ENCODE assay signal across 11 cellular contexts in genomic region chr1:66444438-66445265, GRCh38.
DNase-seq lines count a peak whose midpoint lies in the region; ATAC-seq and TF ChIP-seq lines count a peak whose summit lies in the region.
"Had no signal": no experiment of that assay in that cellular context is flagged by ENCODE, and none has a peak within 500 bp of the region (broad histone marks: within the 10 kb centered on the region; RNA-seq: fewer than 3 reads in every experiment).

No MANE protein-coding gene starts in this region.

- H4K20me1 ChIP-seq in OCI-LY1 (ENCODE audit: insufficient read depth, low read length) = no peaks in the 10 kb centered on the region
- H4K20me1 ChIP-seq in mammary epithelial cell (ENCODE audit: insufficient read depth, low read length) = no peaks in the 10 kb centered on the region

- H3K4me3 ChIP-seq in OCI-LY1 (ENCODE audit: low read depth, low read length, poor library complexity, severe bottlenecking) = no peak overlapping the region
- no peak overlapping the region for H3K4me3 ChIP-seq in upper lobe of left lung
- no peak overlapping the region for H3K4me3 ChIP-seq in mammary epithelial cell (replicated peaks in 1 of 3; ENCODE audit: insufficient read depth in 1 of 3, low read depth in 2 of 3, low read length in 3 of 3)

- peak overlapping the region; percentile 9 for H3K27ac ChIP-seq in OCI-LY1 (ENCODE audit: low read depth, low read length, poor library complexity, severe bottlenecking)
- H3K27ac ChIP-seq in upper lobe of left lung = peak overlapping the region in 1 of 4 donors; percentile 57
- H3K27ac ChIP-seq in mammary epithelial cell (ENCODE audit: insufficient read depth, low read depth, low read length) = no peak overlapping the region

- peaks cover 8% of the 10 kb centered on the region for H3K27me3 Mint-ChIP-seq in stimulated activated naive CD8-positive, alpha-beta T cell treated with anti-CD3 and anti-CD28 coated beads, Interleukin-15, Interleukin-2, amounts not matched to agents 100 ng/mL and 50 ng/mL, for 24 hours
- H3K27me3 Mint-ChIP-seq in dendritic cell treated with granulocyte-macrophage colony-stimulating factor and Interleukin-4, amounts not matched to agents 40 ng/mL and 50 ng/mL, for 4 days = peaks cover 2% of the 10 kb centered on the region

- TF ChIP-seq EP300 in upper lobe of left lung (IDR thresholded peaks at IDR 0.05) = no peak

- H3K79me2 ChIP-seq in OCI-LY1 (ENCODE audit: insufficient read depth, low read length) (no peaks in the 10 kb centered on the region), mammary epithelial cell (ENCODE audit: insufficient read depth, low read length) (no peaks in the 10 kb centered on the region)

- H3K27ac Mint-ChIP-seq in stimulated activated naive CD8-positive, alpha-beta T cell treated with anti-CD3 and anti-CD28 coated beads, Interleukin-15, Interleukin-2, amounts not matched to agents 100 ng/mL and 50 ng/mL, for 24 hours = peak overlapping the region; percentile 97
- peak overlapping the region; percentile 32 for H3K27ac Mint-ChIP-seq in dendritic cell treated with granulocyte-macrophage colony-stimulating factor and Interleukin-4, amounts not matched to agents 40 ng/mL and 50 ng/mL, for 4 days

- H3K36me3 ChIP-seq in OCI-LY1 (ENCODE audit: insufficient read depth, low read length) (no peaks in the 10 kb centered on the region), upper lobe of left lung (no peaks in the 10 kb centered on the region), mammary epithelial cell (ENCODE audit: insufficient read depth, low read length) (no peaks in the 10 kb centered on the region)

- intact Hi-C loops in dendritic cell treated with granulocyte-macrophage colony-stimulating factor and Interleukin-4, amounts not matched to agents 40 ng/mL and 50 ng/mL, for 4 days (cut with micrococcal nuclease) = loop anchor here (5.0 kb wide), 1 partner anchor 283 kb away; no protein-coding TSS in a partner anchor
- intact Hi-C loops in mammary epithelial cell (cut with micrococcal nuclease) = loop anchor here (5.0 kb wide), 1 partner anchor 268 kb away; no protein-coding TSS in a partner anchor

- no peak for ATAC-seq in stimulated activated naive CD8-positive, alpha-beta T cell treated with anti-CD3 and anti-CD28 coated beads, Interleukin-15, Interleukin-2, amounts not matched to agents 100 U/mL and 50 U/mL, for 24 hours
- no peak for ATAC-seq in upper lobe of left lung (ENCODE audit: low FRiP score in 2 of 2)

- no TSS peak for BruUV-seq in mammary epithelial cell (replicated peaks; lab: Mats Ljungman, UMichigan)

- H3F3A ChIP-seq in OCI-LY1 (ENCODE audit: insufficient read depth, low read length) = no peaks in the 10 kb centered on the region

- H3K9me3 Mint-ChIP-seq in stimulated activated naive CD8-positive, alpha-beta T cell treated with anti-CD3 and anti-CD28 coated beads, Interleukin-15, Interleukin-2, amounts not matched to agents 100 ng/mL and 50 ng/mL, for 24 hours = no peaks in the 10 kb centered on the region
- no peaks in the 10 kb centered on the region for H3K9me3 Mint-ChIP-seq in dendritic cell treated with granulocyte-macrophage colony-stimulating factor and Interleukin-4, amounts not matched to agents 40 ng/mL and 50 ng/mL, for 4 days

- WGBS in upper lobe of left lung, 2 donors = 55% methylated on average over 3 of the region's 3 CpGs
- 67% methylated on average over 3 of the region's 3 CpGs for WGBS in mammary epithelial cell (ENCODE audit: low coverage, missing lambda C conversion rate)

- TF ChIP-seq CTCF in OCI-LY1 (IDR thresholded peaks at IDR 0.05; ENCODE audit: low read length) (no peak), upper lobe of left lung (IDR thresholded peaks at IDR 0.05) (no peak), mammary epithelial cell (conservative IDR thresholded peaks at IDR 0.05 in 1 of 2, IDR thresholded peaks at IDR 0.05 in 1 of 2; ENCODE audit: extremely low read depth in 1 of 2, insufficient read depth in 1 of 2, low read depth in 1 of 2, low read length in 2 of 2) (no peak)

- DNase-seq in stimulated activated naive CD8-positive, alpha-beta T cell treated with anti-CD3 and anti-CD28 coated beads, Interleukin-15, Interleukin-2, amounts not matched to agents 100 U/mL and 50 U/mL, for 24 hours = no peak
- DNase-seq in epidermal melanocyte (ENCODE audit: insufficient read length, low spot score) = no peak
- no peak for DNase-seq in upper lobe of left lung
- no peak for DNase-seq in mammary epithelial cell
- no peak for DNase-seq in NCI-H446 treated with DMSO at 0.1 percent for 48 hours (lab: John Stamatoyannopoulos, UW)
- DNase-seq: cortex of kidney, NCI-H1436 treated with DMSO at 0.1 percent for 48 hours, NCI-H510A treated with DMSO at 0.1 percent for 48 hours had no signal

- H3K4me1 ChIP-seq in OCI-LY1 (ENCODE audit: insufficient read depth, low read length, severe bottlenecking) (peaks cover 30% of the 10 kb centered on the region), upper lobe of left lung (peaks cover 5 to 17% (median 13%) of the 10 kb centered on the region in 4 donors), mammary epithelial cell (ENCODE audit: insufficient read depth, low read length) (no peaks in the 10 kb centered on the region)

- H3K27me3 ChIP-seq in OCI-LY1 (ENCODE audit: insufficient read depth, low read length) = no peaks in the 10 kb centered on the region
- H3K27me3 ChIP-seq in upper lobe of left lung = no peaks in the 10 kb centered on the region
- peaks cover 3% of the 10 kb centered on the region for H3K27me3 ChIP-seq in mammary epithelial cell (ENCODE audit: insufficient read depth, low read length)

- no peaks in the 10 kb centered on the region for H3K36me3 Mint-ChIP-seq in stimulated activated naive CD8-positive, alpha-beta T cell treated with anti-CD3 and anti-CD28 coated beads, Interleukin-15, Interleukin-2, amounts not matched to agents 100 ng/mL and 50 ng/mL, for 24 hours (ENCODE audit: low read depth)
- no peaks in the 10 kb centered on the region for H3K36me3 Mint-ChIP-seq in dendritic cell treated with granulocyte-macrophage colony-stimulating factor and Interleukin-4, amounts not matched to agents 40 ng/mL and 50 ng/mL, for 4 days (ENCODE audit: low read depth)

- H3K4me2 ChIP-seq in OCI-LY1 (ENCODE audit: low read length) (no peak overlapping the region; the same call in 1 of the 2 replicates), mammary epithelial cell (ENCODE audit: insufficient read depth, low read depth, low read length) (no peak overlapping the region)

- no peaks in the 10 kb centered on the region for H3K9me2 ChIP-seq in OCI-LY1 (ENCODE audit: low read depth, low read length)

- H3K9me3 ChIP-seq in OCI-LY1 (ENCODE audit: low read length) (no peaks in the 10 kb centered on the region), upper lobe of left lung (no peaks in the 10 kb centered on the region), mammary epithelial cell (replicated peaks; ENCODE audit: insufficient read depth, low read length) (no peaks in the 10 kb centered on the region)

- CTCF ChIA-PET in mammary epithelial cell (lab: Charles Lee; ENCODE audit: low non-redundant PET) = interaction anchor here (0.6 kb wide), 1 partner anchor 59 kb away, joined by 3 read pairs; no protein-coding TSS in a partner anchor

- peak overlapping the region; percentile 76 for H3K4me3 Mint-ChIP-seq in stimulated activated naive CD8-positive, alpha-beta T cell treated with anti-CD3 and anti-CD28 coated beads, Interleukin-15, Interleukin-2, amounts not matched to agents 100 ng/mL and 50 ng/mL, for 24 hours
- H3K4me3 Mint-ChIP-seq in dendritic cell treated with granulocyte-macrophage colony-stimulating factor and Interleukin-4, amounts not matched to agents 40 ng/mL and 50 ng/mL, for 4 days = no peak overlapping the region

- dilution Hi-C loops in mammary epithelial cell (cut with HindIII; ENCODE audit: low sequenced_read_pairs) = no loop called here

- TF ChIP-seq POLR2A in upper lobe of left lung (IDR thresholded peaks at IDR 0.05) = no peak

- in situ Hi-C loops in mammary epithelial cell (cut with MboI; ENCODE audit: low sequenced_read_pairs in 2 of 2) = loop anchor here in 1 of 2 donors (5.0 kb wide), 1 partner anchor 192 kb away; no protein-coding TSS in a partner anchor

- H3K9ac ChIP-seq in OCI-LY1 (ENCODE audit: low read length) (no peak overlapping the region), mammary epithelial cell (ENCODE audit: insufficient read depth, low read length) (no peak overlapping the region)

- H3K4me1 Mint-ChIP-seq in stimulated activated naive CD8-positive, alpha-beta T cell treated with anti-CD3 and anti-CD28 coated beads, Interleukin-15, Interleukin-2, amounts not matched to agents 100 ng/mL and 50 ng/mL, for 24 hours (ENCODE audit: low read depth) = peaks cover 37% of the 10 kb centered on the region
- H3K4me1 Mint-ChIP-seq in dendritic cell treated with granulocyte-macrophage colony-stimulating factor and Interleukin-4, amounts not matched to agents 40 ng/mL and 50 ng/mL, for 4 days (ENCODE audit: low read depth) = peaks cover 28% of the 10 kb centered on the region

- H2AFZ ChIP-seq in OCI-LY1 (ENCODE audit: low read length) = no peak overlapping the region
- no peak overlapping the region for H2AFZ ChIP-seq in mammary epithelial cell (ENCODE audit: low read depth, low read length)
